8 cellular contexts compared by ENCODE assay signal in the genomic region with DNA sequence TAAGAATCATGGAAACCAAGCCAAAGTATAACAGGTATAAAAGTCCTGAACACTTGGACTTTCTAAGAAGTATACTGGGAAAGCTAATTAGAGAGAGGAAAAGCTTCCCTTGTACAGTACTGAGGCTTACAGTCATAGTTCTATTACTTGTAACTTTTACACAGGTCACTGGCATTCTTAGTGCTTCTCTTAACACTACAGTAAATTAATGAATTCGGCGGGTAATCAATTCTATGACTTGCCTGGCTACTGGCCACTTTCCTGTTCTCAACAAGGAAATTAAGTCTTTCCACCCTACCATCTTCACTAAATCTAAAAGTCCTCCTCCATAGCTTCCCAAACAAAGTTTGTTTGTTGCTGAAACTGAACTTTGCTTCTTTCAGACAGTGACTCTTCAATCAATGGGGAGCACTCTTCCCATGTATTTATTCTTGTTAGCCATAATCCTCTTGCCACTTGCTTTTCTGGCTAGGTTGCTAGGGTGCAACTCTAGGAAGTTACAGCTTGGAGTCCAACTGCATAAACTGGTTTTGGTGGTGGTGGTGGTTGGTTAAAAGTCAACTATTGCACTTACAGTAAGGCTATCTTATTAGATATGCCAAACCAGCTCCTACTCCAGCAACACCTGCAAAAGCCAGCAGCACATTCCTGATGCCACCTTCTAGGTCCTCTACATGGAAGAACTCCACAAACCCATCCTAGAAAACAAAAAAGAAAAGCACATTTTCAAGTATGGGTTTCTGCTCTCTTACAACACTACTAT. TPM values are rescaled to one million over a fixed set of nuclear protein-coding genes. Genes with fewer than 3 reads are reported as not detected.
DNase-seq lines count a peak whose midpoint lies in the region; ATAC-seq and TF ChIP-seq lines count a peak whose summit lies in the region.

No MANE protein-coding gene starts in this region.

- H3K4ac ChIP-seq in mesenchymal stem cell (ENCODE audit: low read depth in 1 of 2, low read length in 2 of 2): no peak overlapping the region

- H3K9me3 Mint-ChIP-seq in stimulated activated naive CD8-positive, alpha-beta T cell treated with anti-CD3 and anti-CD28 coated beads, Interleukin-15, Interleukin-2, amounts not matched to agents 100 ng/mL and 50 ng/mL, for 24 hours: no peaks in the 10 kb centered on the region

- no peak overlapping the region for H4K8ac ChIP-seq in mesenchymal stem cell (ENCODE audit: low read length)

- no peak overlapping the region for H2AFZ ChIP-seq in mesenchymal stem cell (ENCODE audit: low read depth, low read length)

- H3K36me3 Mint-ChIP-seq in stimulated activated naive CD8-positive, alpha-beta T cell treated with anti-CD3 and anti-CD28 coated beads, Interleukin-15, Interleukin-2, amounts not matched to agents 100 ng/mL and 50 ng/mL, for 24 hours (ENCODE audit: low read depth): peaks cover 71% of the 10 kb centered on the region

- peak overlapping the region in 1 of 2 experiments; percentile 51 for H3K23ac ChIP-seq in mesenchymal stem cell (ENCODE audit: low read length in 2 of 2)

- H2BK12ac ChIP-seq in mesenchymal stem cell (ENCODE audit: low read length in 2 of 2): no peak overlapping the region

- H2AK5ac ChIP-seq in mesenchymal stem cell (ENCODE audit: low read length, severe bottlenecking): no peak overlapping the region

- H3K79me1 ChIP-seq in mesenchymal stem cell (replicated peaks; ENCODE audit: low read length, poor library complexity, severe bottlenecking): peaks cover 7% of the 10 kb centered on the region

- TF ChIP-seq CTCF in brain microvascular endothelial cell (IDR thresholded peaks at IDR 0.05; ENCODE audit: low read depth, low read length, missing control alignments) (no peak), omental fat pad (IDR thresholded peaks at IDR 0.05) (no peak)

- H3K27me3 Mint-ChIP-seq in stimulated activated naive CD8-positive, alpha-beta T cell treated with anti-CD3 and anti-CD28 coated beads, Interleukin-15, Interleukin-2, amounts not matched to agents 100 ng/mL and 50 ng/mL, for 24 hours: no peaks in the 10 kb centered on the region

- no peaks in the 10 kb centered on the region for H3K27me3 ChIP-seq in brain microvascular endothelial cell (replicated peaks)
- H3K27me3 ChIP-seq in mesenchymal stem cell (ENCODE audit: control insufficient read depth in 1 of 2, insufficient read depth in 1 of 2, low read length in 2 of 2): no peaks in the 10 kb centered on the region

- H2BK5ac ChIP-seq in mesenchymal stem cell (ENCODE audit: low read depth, low read length, poor library complexity, severe bottlenecking): no peak overlapping the region

- no peak overlapping the region for H2BK15ac ChIP-seq in mesenchymal stem cell (ENCODE audit: low read depth, poor library complexity, severe bottlenecking)

- H4K91ac ChIP-seq in mesenchymal stem cell (ENCODE audit: low read length): no peak overlapping the region

- no peak overlapping the region for H3K18ac ChIP-seq in mesenchymal stem cell (ENCODE audit: low read depth in 1 of 2, low read length in 2 of 2)

- H3K4me1 ChIP-seq in mesenchymal stem cell (ENCODE audit: control insufficient read depth, insufficient read depth, low read depth, low read length): peaks cover 13% of the 10 kb centered on the region

- no peak overlapping the region for H3K14ac ChIP-seq in mesenchymal stem cell (ENCODE audit: low read length in 2 of 2)

- peaks cover 63% of the 10 kb centered on the region for H3K4me1 Mint-ChIP-seq in stimulated activated naive CD8-positive, alpha-beta T cell treated with anti-CD3 and anti-CD28 coated beads, Interleukin-15, Interleukin-2, amounts not matched to agents 100 ng/mL and 50 ng/mL, for 24 hours (ENCODE audit: low read depth)

- no peak for DNase-seq in stimulated activated naive CD8-positive, alpha-beta T cell treated with anti-CD3 and anti-CD28 coated beads, Interleukin-15, Interleukin-2, amounts not matched to agents 100 U/mL and 50 U/mL, for 24 hours
- DNase-seq in brain microvascular endothelial cell: no peak
- peak; percentile 47 for DNase-seq in mesenchymal stem cell
- DNase-seq in stimulated activated CD8-positive, alpha-beta memory T cell treated with anti-CD3 and anti-CD28 coated beads, Interleukin-4, amount 100 ng/mL, for 48 hours: no peak
- DNase-seq in omental fat pad (ENCODE audit: low spot score): no peak

- H3K27ac Mint-ChIP-seq in stimulated activated naive CD8-positive, alpha-beta T cell treated with anti-CD3 and anti-CD28 coated beads, Interleukin-15, Interleukin-2, amounts not matched to agents 100 ng/mL and 50 ng/mL, for 24 hours: peak overlapping the region; percentile 99

- WGBS in mesenchymal stem cell: 39% methylated on average over 2 of the region's 2 CpGs

- peak overlapping the region; percentile 96 for H3K9ac ChIP-seq in mesenchymal stem cell (ENCODE audit: low read length)

- no peak overlapping the region for H2BK120ac ChIP-seq in mesenchymal stem cell (ENCODE audit: low read depth, low read length)

- H3K4me3 Mint-ChIP-seq in stimulated activated naive CD8-positive, alpha-beta T cell treated with anti-CD3 and anti-CD28 coated beads, Interleukin-15, Interleukin-2, amounts not matched to agents 100 ng/mL and 50 ng/mL, for 24 hours: peak overlapping the region; percentile 100

- H3K36me3 ChIP-seq in brain microvascular endothelial cell (replicated peaks) (peaks cover 72% of the 10 kb centered on the region), mesenchymal stem cell (ENCODE audit: control insufficient read depth in 1 of 2, insufficient read depth in 2 of 2, low read depth in 1 of 2, low read length in 2 of 2) (peaks cover 27 to 68% of the 10 kb centered on the region in 2 experiments)

- in situ Hi-C loops in brain microvascular endothelial cell (cut with HindIII; ENCODE audit: low pct_ligation_motif_present, low sequenced_read_pairs): no loop called here

- no peaks in the 10 kb centered on the region for H3K9me3 ChIP-seq in mesenchymal stem cell (ENCODE audit: control insufficient read depth, low read length)

- peak overlapping the region; percentile 91 for H3K4me2 ChIP-seq in mesenchymal stem cell (ENCODE audit: low read length, poor library complexity, severe bottlenecking)

- H3K4me3 ChIP-seq in brain microvascular endothelial cell (ENCODE audit: low read depth, low read length) (peak overlapping the region; percentile 100), mesenchymal stem cell (ENCODE audit: insufficient read depth in 1 of 2, low read depth in 1 of 2, low read length in 2 of 2) (peak overlapping the region; percentile 42 to 92)

- H3K27ac ChIP-seq in brain microvascular endothelial cell (peak overlapping the region; percentile 97), mesenchymal stem cell (ENCODE audit: low read length, poor library complexity, severe bottlenecking) (peak overlapping the region; percentile 64)

- no peak for ATAC-seq in stimulated activated naive CD8-positive, alpha-beta T cell treated with anti-CD3 and anti-CD28 coated beads, Interleukin-15, Interleukin-2, amounts not matched to agents 100 U/mL and 50 U/mL, for 24 hours
- ATAC-seq in HG02885 (IDR thresholded peaks at IDR 0.05; ENCODE audit: poor library complexity, unreplicated experiment) (no peak), GM19455 (IDR thresholded peaks at IDR 0.05; ENCODE audit: unreplicated experiment) (no peak), omental fat pad (ENCODE audit: low FRiP score) (no peak)

RNA-seq across cellular contexts. Expression of gene MCL1, which starts 2.4 kb away (rescaled TPM):
- polyA plus RNA-seq in mesenchymal stem cell (2013, experiment 1 of 2): 229 TPM
- polyA plus RNA-seq in mesenchymal stem cell (2013, experiment 2 of 2): 224 TPM
- 100 to 1,000 TPM; 505 to 845 (median 657) TPM for total RNA-seq in omental fat pad

RNA-seq across cellular contexts. Expression of gene ADAMTSL4, which starts 27.8 kb away (rescaled TPM):
- polyA plus RNA-seq in mesenchymal stem cell (2013, experiment 1 of 2): 15.0 TPM
- 14.4 TPM for polyA plus RNA-seq in mesenchymal stem cell (2013, experiment 2 of 2)
- total RNA-seq in omental fat pad: 10 to 100 TPM; 33.7 to 46.6 (median 39.9) TPM

RNA-seq across cellular contexts. Expression of gene ENSA, which starts 52.4 kb away (rescaled TPM):
- polyA plus RNA-seq in mesenchymal stem cell (2013, experiment 1 of 2): 71.3 TPM
- 71.6 TPM for polyA plus RNA-seq in mesenchymal stem cell (2013, experiment 2 of 2)
- total RNA-seq in omental fat pad: 100 to 1,000 TPM; 115 to 179 (median 155) TPM
